In the genomic region with DNA sequence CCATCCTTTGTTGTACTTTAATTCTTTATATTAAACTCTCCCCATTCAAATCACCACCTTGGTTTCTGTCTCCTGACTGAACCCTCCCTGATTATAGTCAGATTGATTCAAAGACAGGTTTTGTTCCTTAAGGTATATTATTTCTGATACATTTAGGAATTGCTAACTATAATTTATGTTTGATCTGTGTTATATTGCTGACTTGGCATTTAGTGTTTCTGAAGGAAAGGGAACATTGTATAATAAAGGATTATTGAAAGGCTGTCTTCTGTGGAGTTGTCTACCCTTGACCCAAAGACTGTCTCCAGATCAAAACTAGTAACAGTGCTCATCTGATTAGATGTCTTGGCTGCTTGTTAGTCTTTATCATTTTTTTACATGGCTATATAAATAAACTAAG, we compare ENCODE assay signal across 13 cellular contexts.
"Had no signal": no experiment of that assay in that cellular context is flagged by ENCODE, and none has a peak within 500 bp of the region (broad histone marks: within the 10 kb centered on the region; RNA-seq: fewer than 3 reads in every experiment).

No MANE protein-coding gene starts in this region.

- DNase-seq: activated CD4-positive, alpha-beta T cell treated with anti-CD3 and anti-CD28 coated beads, Interleukin-2, amount 50 U/mL, for 1 hour; activated effector memory CD4-positive, alpha-beta T cell treated with Interleukin-2 at 50 U/mL for 16 hours; amniotic stem cell; central memory CD4-positive, alpha-beta T cell; effector CD4-positive, alpha-beta T cell; foreskin melanocyte; stimulated activated CD4-positive, alpha-beta T cell treated with anti-CD3 and anti-CD28 coated beads, Interleukin-2, amount 100 ng/mL, for 48 hours; T-helper 9 cell; thyroid gland had no signal

- ATAC-seq: stimulated activated memory B cell treated with anti-CD40 and anti-IgM and Interleukin-4, amounts not matched to agents 10 μg/mL and 1 μg/mL and 100 μg/mL, for 72 hours had no signal

- H3K27ac ChIP-seq: coronary artery, thyroid gland had no signal

- H3K36me3 ChIP-seq: thyroid gland had no signal

- H3K4me1 ChIP-seq: thyroid gland had no signal

- H3K27me3 Mint-ChIP-seq: activated naive CD4-positive, alpha-beta T cell treated with anti-CD3 and anti-CD28 coated beads, Interleukin-2, amount 50 U/mL, for 24 hours; stimulated activated memory B cell treated with anti-CD40 and anti-IgM and Interleukin-4, amounts not matched to agents 10 μg/mL and 1 μg/mL and 100 μg/mL, for 72 hours had no signal

- H3K36me3 Mint-ChIP-seq: activated naive CD4-positive, alpha-beta T cell treated with anti-CD3 and anti-CD28 coated beads, Interleukin-2, amount 50 U/mL, for 24 hours; stimulated activated memory B cell treated with anti-CD40 and anti-IgM and Interleukin-4, amounts not matched to agents 10 μg/mL and 1 μg/mL and 100 μg/mL, for 72 hours had no signal

- H3K9me3 Mint-ChIP-seq: activated naive CD4-positive, alpha-beta T cell treated with anti-CD3 and anti-CD28 coated beads, Interleukin-2, amount 50 U/mL, for 24 hours; stimulated activated memory B cell treated with anti-CD40 and anti-IgM and Interleukin-4, amounts not matched to agents 10 μg/mL and 1 μg/mL and 100 μg/mL, for 72 hours had no signal

- H3K27me3 ChIP-seq: thyroid gland had no signal

- H3K4me3 Mint-ChIP-seq: activated naive CD4-positive, alpha-beta T cell treated with anti-CD3 and anti-CD28 coated beads, Interleukin-2, amount 50 U/mL, for 24 hours; stimulated activated memory B cell treated with anti-CD40 and anti-IgM and Interleukin-4, amounts not matched to agents 10 μg/mL and 1 μg/mL and 100 μg/mL, for 72 hours had no signal

- H3K9me3 ChIP-seq: thyroid gland had no signal

- H3K4me3 ChIP-seq: coronary artery, lung, thyroid gland had no signal

- H3K27ac Mint-ChIP-seq: activated naive CD4-positive, alpha-beta T cell treated with anti-CD3 and anti-CD28 coated beads, Interleukin-2, amount 50 U/mL, for 24 hours; stimulated activated memory B cell treated with anti-CD40 and anti-IgM and Interleukin-4, amounts not matched to agents 10 μg/mL and 1 μg/mL and 100 μg/mL, for 72 hours had no signal
